In the genomic region with DNA sequence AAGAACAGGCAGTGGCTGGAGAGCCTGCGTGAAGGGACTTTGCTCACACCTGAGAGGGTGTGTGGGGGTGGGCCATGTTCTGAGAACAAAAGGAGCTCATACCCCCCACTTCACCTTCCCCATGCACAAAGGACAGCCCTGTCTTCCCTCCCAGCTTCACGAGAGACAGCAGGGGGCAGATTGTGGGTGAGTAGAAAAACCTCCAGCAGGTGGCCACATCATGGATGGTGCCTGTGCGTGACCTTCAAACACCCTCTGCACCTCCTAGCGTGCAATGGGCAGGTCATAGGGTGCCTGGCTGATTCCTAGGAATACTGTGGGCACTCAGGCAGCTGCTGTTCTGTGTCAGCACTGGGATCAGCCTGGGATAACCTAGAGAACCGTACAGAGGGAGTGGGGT, we compare ENCODE assay signal across 25 cellular contexts. TPM values are rescaled to one million over a fixed set of nuclear protein-coding genes. Genes with fewer than 3 reads are reported as not detected.
DNase-seq lines count a peak whose midpoint lies in the region; ATAC-seq, FAIRE-seq and TF ChIP-seq lines count a peak whose summit lies in the region.
"Had no signal": no experiment of that assay in that cellular context is flagged by ENCODE, and none has a peak within 500 bp of the region (broad histone marks: within the 10 kb centered on the region; RNA-seq: fewer than 3 reads in every experiment).

No MANE protein-coding gene starts in this region.

- in situ Hi-C loops in HepG2 (cut with HindIII; ENCODE audit: extremely low pct_ligation_motif_present, low pct_unique_long_range_greater_than_20kb): loop anchor here (25.0 kb wide), 1 partner anchor 193 kb away; no protein-coding TSS in a partner anchor

- no peak overlapping the region for H3K4me3 ChIP-seq in HepG2 (replicated peaks in 1 of 3; ENCODE audit: insufficient read depth in 1 of 3, low read depth in 2 of 3, low read length in 3 of 3)
- H3K4me3 ChIP-seq in right lobe of liver: no peak overlapping the region
- H3K4me3 ChIP-seq in MM.1S (ENCODE audit: low read length): no peak overlapping the region
- H3K4me3 ChIP-seq in bronchial epithelial cell (ENCODE audit: low read depth, low read length): no peak overlapping the region
- H3K4me3 ChIP-seq in upper lobe of right lung: no peak overlapping the region
- H3K4me3 ChIP-seq: lung, prostate gland, upper lobe of left lung had no signal

- H3K9me2 ChIP-seq in MM.1S (replicated peaks; ENCODE audit: insufficient read depth, low read length): no peaks in the 10 kb centered on the region

- DNase-seq in HepG2 (ENCODE audit: low spot score) (peak; percentile 17), right lobe of liver (no peak), MM.1S (no peak), bronchial epithelial cell (ENCODE audit: low read depth) (no peak), upper lobe of right lung (no peak), HK-2 (ENCODE audit: unreplicated experiment) (no peak), middle frontal gyrus (ENCODE audit: extremely low spot score, low spot score) (no peak)
- DNase-seq: aorta, Calu3, erythroblast, hypothalamus, islet precursor cell, KG1, NCI-H1417, NCI-H2107, NCI-H510A, T-helper 9 cell, upper lobe of left lung had no signal

- no TSS peak for BruUV-seq in HepG2 (replicated peaks; lab: Mats Ljungman, UMichigan)

- CTCF ChIA-PET in HepG2 (lab: Yijun Ruan, JAX; ENCODE audit: low intra/inter-chr PET ratio, low total read pairs): interaction anchor here (1.3 kb wide), 1 partner anchor 11 kb away, joined by 3 read pairs; no protein-coding TSS in a partner anchor

- H4K20me1 ChIP-seq in HepG2 (ENCODE audit: insufficient read depth, low read length) (no peaks in the 10 kb centered on the region), MM.1S (ENCODE audit: insufficient read depth, low read length) (no peaks in the 10 kb centered on the region)

- intact Hi-C loops in HepG2 (cut with micrococcal nuclease; ENCODE audit: unreplicated experiment) (no loop called here), right lobe of liver (cut with DNase I) (no loop called here), upper lobe of right lung (cut with DNase I) (no loop called here)

- TF ChIP-seq RAD21 in HepG2 (CRISPR knock-in tag; IDR thresholded peaks at IDR 0.05): no peak

- ATAC-seq in HepG2 (peak; percentile 87), right lobe of liver (no peak), upper lobe of right lung (no peak), HG02973 (IDR thresholded peaks at IDR 0.05; ENCODE audit: unreplicated experiment) (no peak)

- H3K9me3 ChIP-seq in HepG2 (ENCODE audit: low read length): no peaks in the 10 kb centered on the region
- no peaks in the 10 kb centered on the region for H3K9me3 ChIP-seq in right lobe of liver
- no peaks in the 10 kb centered on the region for H3K9me3 ChIP-seq in MM.1S (replicated peaks; ENCODE audit: insufficient read depth, low read length)
- no peaks in the 10 kb centered on the region for H3K9me3 ChIP-seq in upper lobe of right lung
- H3K9me3 ChIP-seq: prostate gland, upper lobe of left lung had no signal

- TF ChIP-seq POLR2A in HepG2 (IDR thresholded peaks at IDR 0.05; ENCODE audit: insufficient read depth in 1 of 2, low read depth in 2 of 2, low read length in 2 of 2): no peak
- no peak for TF ChIP-seq POLR2A in right lobe of liver (IDR thresholded peaks at IDR 0.05)

- peaks cover 0 to 3% of the 10 kb centered on the region in 2 experiments; a peak in 1 of 5 replicates for H3K27me3 ChIP-seq in HepG2 (ENCODE audit: control insufficient read depth in 1 of 2, insufficient read depth in 2 of 2, low read length in 2 of 2)
- no peaks in the 10 kb centered on the region for H3K27me3 ChIP-seq in right lobe of liver
- H3K27me3 ChIP-seq in MM.1S (replicated peaks; ENCODE audit: insufficient read depth, low read length): no peaks in the 10 kb centered on the region
- H3K27me3 ChIP-seq in bronchial epithelial cell (ENCODE audit: control insufficient read depth, insufficient read depth, low read length): peaks cover 1% of the 10 kb centered on the region
- no peaks in the 10 kb centered on the region for H3K27me3 ChIP-seq in upper lobe of right lung
- H3K27me3 ChIP-seq: upper lobe of left lung had no signal

- TF ChIP-seq CTCF in HepG2 (CRISPR knock-in tag; IDR thresholded peaks at IDR 0.05) (peak; percentile 34), right lobe of liver (IDR thresholded peaks at IDR 0.05) (no peak), MM.1S (IDR thresholded peaks at IDR 0.05; ENCODE audit: low read length) (peak; percentile 27), bronchial epithelial cell (IDR thresholded peaks at IDR 0.05; ENCODE audit: insufficient read depth, low read length, severe bottlenecking) (peak; percentile 20), upper lobe of right lung (IDR thresholded peaks at IDR 0.05) (no peak)

- H2AFZ ChIP-seq in HepG2 (ENCODE audit: low read length): no peak overlapping the region
- H2AFZ ChIP-seq in MM.1S (ENCODE audit: low read length): no peak overlapping the region

- FAIRE-seq in HepG2 (lab: Jason Lieb, UNC): no peak
- FAIRE-seq in bronchial epithelial cell (lab: Jason Lieb, UNC): no peak
- FAIRE-seq: frontal cortex, H1 had no signal

- H3K36me3 ChIP-seq in HepG2 (replicated peaks in 1 of 2; ENCODE audit: control insufficient read depth in 1 of 2, insufficient read depth in 2 of 2, low read length in 2 of 2) (no peaks in the 10 kb centered on the region), right lobe of liver (no peaks in the 10 kb centered on the region), MM.1S (replicated peaks; ENCODE audit: insufficient read depth, low read length) (no peaks in the 10 kb centered on the region), bronchial epithelial cell (ENCODE audit: control insufficient read depth, insufficient read depth, low read length) (no peaks in the 10 kb centered on the region), upper lobe of right lung (no peaks in the 10 kb centered on the region)
- H3K36me3 ChIP-seq: prostate gland, upper lobe of left lung had no signal

- no peak overlapping the region for H3K9ac ChIP-seq in HepG2 (ENCODE audit: insufficient read depth, low read depth, low read length)
- H3K9ac ChIP-seq in MM.1S (ENCODE audit: low read length): no peak overlapping the region

- no peaks in the 10 kb centered on the region for H3F3A ChIP-seq in MM.1S (ENCODE audit: insufficient read depth, low read length)

- no peaks in the 10 kb centered on the region for H3K4me1 ChIP-seq in HepG2 (ENCODE audit: insufficient read depth, low read length)
- H3K4me1 ChIP-seq in right lobe of liver: no peaks in the 10 kb centered on the region
- H3K4me1 ChIP-seq in MM.1S (ENCODE audit: low read length): peaks cover 8% of the 10 kb centered on the region; the same call in 1 of the 2 replicates
- H3K4me1 ChIP-seq in upper lobe of right lung: no peaks in the 10 kb centered on the region
- H3K4me1 ChIP-seq: prostate gland, upper lobe of left lung had no signal

- POLR2A ChIA-PET in HepG2 (lab: Yijun Ruan, JAX): no interaction called here

- no peaks in the 10 kb centered on the region for H3K79me2 ChIP-seq in HepG2 (ENCODE audit: insufficient read depth, low read length)
- no peaks in the 10 kb centered on the region for H3K79me2 ChIP-seq in MM.1S (ENCODE audit: low read length)

- no peak for TF ChIP-seq EP300 in HepG2 (IDR thresholded peaks at IDR 0.05; ENCODE audit: low read depth in 2 of 2, low read length in 2 of 2)
- no peak for TF ChIP-seq EP300 in HepG2 (CRISPR knock-in tag; IDR thresholded peaks at IDR 0.05; ENCODE audit: borderline replicate concordance)

- WGBS in HepG2 (ENCODE audit: low lambda C conversion rate): 8% methylated on average over 5 of the region's 5 CpGs
- 41% methylated on average over 5 of the region's 5 CpGs for WGBS in right lobe of liver (ENCODE audit: insufficient coverage, low coverage, low lambda C conversion rate, missing lambda C conversion rate)

- H3K27ac ChIP-seq in HepG2 (ENCODE audit: extremely low read length, insufficient read depth, low read length): no peak overlapping the region
- H3K27ac ChIP-seq in right lobe of liver: no peak overlapping the region
- H3K27ac ChIP-seq in MM.1S (ENCODE audit: low read length): no peak overlapping the region
- H3K27ac ChIP-seq in upper lobe of right lung: no peak overlapping the region
- H3K27ac ChIP-seq: C4-2B, prostate gland, upper lobe of left lung had no signal

- H3K4me2 ChIP-seq in HepG2 (ENCODE audit: low read depth, low read length) (no peak overlapping the region), MM.1S (ENCODE audit: low read depth, low read length) (no peak overlapping the region)

RNA-seq across cellular contexts. Expression of gene PSG9, which starts 36.3 kb away (rescaled TPM):
- total RNA-seq in HepG2 (2016; rRNA removed; fragmentation: Illumina TruSeq; extraction: Trizol) (not detected in 2 replicates), right lobe of liver (not detected), bronchial epithelial cell (not detected in 2 replicates), upper lobe of right lung (not detected)
- not detected in 2 replicates for total RNA-seq in HepG2 (2016; cell fraction: cytosol; rRNA removed; fragmentation: Illumina TruSeq; extraction: Trizol; ENCODE audit: low read depth)
- total RNA-seq in HepG2 (2016; cell fraction: insoluble cytoplasmic fraction; rRNA removed; fragmentation: Illumina TruSeq; extraction: Trizol): not detected in 2 replicates
- total RNA-seq in HepG2 (2016; cell fraction: membrane; rRNA removed; fragmentation: Illumina TruSeq; extraction: Trizol): not detected in 2 replicates
- not detected in 2 replicates for total RNA-seq in HepG2 (2016; cell fraction: nucleus; rRNA removed; fragmentation: Illumina TruSeq; extraction: Trizol)
- polyA plus RNA-seq in HepG2 (2011; rRNA removed): 0.04 and 0.17 TPM in 2 replicates
- polyA plus RNA-seq in HepG2 (2011; cell fraction: cytosol; rRNA removed): 0.12 and 0.21 TPM in 2 replicates
- 0.11 TPM in 1 of 2 replicates, not detected in the other for polyA plus RNA-seq in HepG2 (2011; cell fraction: nucleus; rRNA removed)
- polyA plus RNA-seq in HepG2 (2012): 0.12 TPM in 1 of 2 replicates, not detected in the other
- polyA plus RNA-seq in HepG2 (2016; cell fraction: cytosol; fragmentation: Illumina TruSeq; extraction: Trizol; ENCODE audit: low read depth): not detected in 2 replicates
- not detected in 2 replicates for polyA plus RNA-seq in HepG2 (2016; cell fraction: insoluble cytoplasmic fraction; fragmentation: Illumina TruSeq; extraction: Trizol; ENCODE audit: low read depth)
- not detected in 2 replicates for polyA plus RNA-seq in HepG2 (2016; cell fraction: membrane; fragmentation: Illumina TruSeq; extraction: Trizol; ENCODE audit: low read depth)
- polyA plus RNA-seq in HepG2 (2016; cell fraction: nucleus; fragmentation: Illumina TruSeq; extraction: Trizol; ENCODE audit: insufficient read depth, low read depth): not detected in 2 replicates
- not detected in 2 replicates for polyA minus RNA-seq in HepG2 (2011; rRNA and poly(A)+ RNA removed; ENCODE audit: low replicate concordance)
- not detected in 2 replicates for polyA minus RNA-seq in HepG2 (2011; cell fraction: cytosol; rRNA and poly(A)+ RNA removed)
- polyA minus RNA-seq in HepG2 (2011; cell fraction: nucleus; rRNA and poly(A)+ RNA removed): not detected in 2 replicates
- total RNA-seq: aorta, frontal cortex, H1, lung, prostate gland, subcutaneous adipose tissue, upper lobe of left lung had no signal
- polyA plus RNA-seq: aorta, H1, lung had no signal

RNA-seq across cellular contexts. Expression of gene CD177, which starts 47.8 kb away (rescaled TPM):
- total RNA-seq in HepG2 (2016; rRNA removed; fragmentation: Illumina TruSeq; extraction: Trizol): not detected in 2 replicates
- not detected in 2 replicates for total RNA-seq in HepG2 (2016; cell fraction: cytosol; rRNA removed; fragmentation: Illumina TruSeq; extraction: Trizol; ENCODE audit: low read depth)
- not detected in 2 replicates for total RNA-seq in HepG2 (2016; cell fraction: insoluble cytoplasmic fraction; rRNA removed; fragmentation: Illumina TruSeq; extraction: Trizol)
- not detected in 2 replicates for total RNA-seq in HepG2 (2016; cell fraction: membrane; rRNA removed; fragmentation: Illumina TruSeq; extraction: Trizol)
- not detected in 2 replicates for total RNA-seq in HepG2 (2016; cell fraction: nucleus; rRNA removed; fragmentation: Illumina TruSeq; extraction: Trizol)
- not detected in 2 replicates for polyA plus RNA-seq in HepG2 (2011; rRNA removed)
- polyA plus RNA-seq in HepG2 (2011; cell fraction: cytosol; rRNA removed): not detected in 2 replicates
- not detected in 2 replicates for polyA plus RNA-seq in HepG2 (2011; cell fraction: nucleus; rRNA removed)
- polyA plus RNA-seq in HepG2 (2012): not detected in 2 replicates
- polyA plus RNA-seq in HepG2 (2016; cell fraction: cytosol; fragmentation: Illumina TruSeq; extraction: Trizol; ENCODE audit: low read depth): not detected in 2 replicates
- polyA plus RNA-seq in HepG2 (2016; cell fraction: insoluble cytoplasmic fraction; fragmentation: Illumina TruSeq; extraction: Trizol; ENCODE audit: low read depth): not detected in 2 replicates
- polyA plus RNA-seq in HepG2 (2016; cell fraction: membrane; fragmentation: Illumina TruSeq; extraction: Trizol; ENCODE audit: low read depth): not detected in 2 replicates
- polyA plus RNA-seq in HepG2 (2016; cell fraction: nucleus; fragmentation: Illumina TruSeq; extraction: Trizol; ENCODE audit: insufficient read depth, low read depth): not detected in 2 replicates
- polyA minus RNA-seq in HepG2 (2011; rRNA and poly(A)+ RNA removed; ENCODE audit: low replicate concordance): 1.4 TPM in 1 of 2 replicates, not detected in the other
- not detected in 2 replicates for polyA minus RNA-seq in HepG2 (2011; cell fraction: cytosol; rRNA and poly(A)+ RNA removed)
- polyA minus RNA-seq in HepG2 (2011; cell fraction: nucleus; rRNA and poly(A)+ RNA removed): not detected in 2 replicates
- 1 to 10 TPM in 3 of 6 experiments, under 1 TPM in 2, not detected in 1; 0.51 to 5.3 (median 1.3) TPM for total RNA-seq in right lobe of liver
- 0.26 and 6.3 TPM in 2 replicates for total RNA-seq in bronchial epithelial cell
- 3.1 TPM for total RNA-seq in upper lobe of right lung

Comparison
In these comparisons a context has a peak if more than half of its experiments do, and no peak if none do; other contexts are left out.
1. CTCF ChIP-seq: peak in HepG2 (single experiment), MM.1S (single experiment) and bronchial epithelial cell (single experiment); none in right lobe of liver (0 of 4) and upper lobe of right lung (single experiment).